Comparison of ENCODE assay signal across 17 cellular contexts in the genomic region with DNA sequence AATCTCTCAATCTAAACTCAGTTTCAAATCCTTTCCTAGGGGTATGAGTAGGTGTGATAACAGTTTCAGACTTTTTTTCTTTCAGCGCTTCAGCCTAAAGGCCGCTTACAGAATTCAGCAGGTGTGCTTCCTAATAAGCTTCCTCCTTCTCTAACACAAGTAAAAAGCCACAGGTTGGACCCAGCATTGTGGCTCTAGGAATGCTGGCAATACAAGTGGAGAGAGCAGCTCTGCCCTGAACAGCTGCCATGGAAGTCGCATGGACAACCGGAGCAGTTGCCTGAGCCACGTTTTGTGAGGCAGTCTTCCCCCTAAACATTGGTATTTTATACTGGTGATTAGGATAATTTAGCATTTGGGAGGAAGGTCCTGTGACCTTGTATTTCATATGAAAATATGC.
"Had no signal": no experiment of that assay in that cellular context is flagged by ENCODE, and none has a peak within 500 bp of the region (broad histone marks: within the 10 kb centered on the region; RNA-seq: fewer than 3 reads in every experiment).

No MANE protein-coding gene starts in this region.

- ATAC-seq: activated CD8-positive, alpha-beta T cell treated with anti-CD3 and anti-CD28 coated beads, Interleukin-2, amount 10 ng/mL, durations not matched to agents 7 days and 5 days; activated naive CD8-positive, alpha-beta T cell treated with anti-CD3 and anti-CD28 coated beads, Interleukin-2, amount 50 U/mL, for 24 hours; effector memory CD8-positive, alpha-beta T cell; gastroesophageal sphincter; stimulated activated naive CD8-positive, alpha-beta T cell treated with anti-CD3 and anti-CD28 coated beads, Interleukin-15, amount 100 ng/mL, for 72 hours had no signal

- FAIRE-seq: kidney, pancreas had no signal

- H3K27me3 ChIP-seq: ascending aorta, gastroesophageal sphincter, neural progenitor cell, pancreas, thyroid gland, vagina had no signal

- H3K27ac ChIP-seq: epithelial cell of prostate, neural progenitor cell, pancreas, thyroid gland, vagina, WERI-Rb-1 had no signal

- H3K36me3 ChIP-seq: ascending aorta, gastroesophageal sphincter, neural progenitor cell, pancreas, thyroid gland, vagina, WERI-Rb-1 had no signal

- H3K4me3 ChIP-seq: ascending aorta, gastroesophageal sphincter, neural progenitor cell, pancreas, thyroid gland, vagina had no signal

- DNase-seq: activated CD4-positive, alpha-beta T cell treated with anti-CD3 and anti-CD28 coated beads for 4 hours; activated CD8-positive, alpha-beta T cell treated with anti-CD3 and anti-CD28 coated beads, Interleukin-2, amount 10 ng/mL, durations not matched to agents 7 days and 5 days; activated naive CD4-positive, alpha-beta T cell treated with Interleukin-2 at 50 U/mL for 16 hours; activated naive CD8-positive, alpha-beta T cell treated with anti-CD3 and anti-CD28 coated beads, Interleukin-2, amount 50 U/mL, for 24 hours; effector memory CD8-positive, alpha-beta T cell; kidney; pancreas; stimulated activated CD4-positive, alpha-beta T cell treated with anti-CD3 and anti-CD28 coated beads, Interleukin-4, amount 100 ng/mL, for 24 hours; stimulated activated naive CD8-positive, alpha-beta T cell treated with anti-CD3 and anti-CD28 coated beads, Interleukin-15, amount 100 ng/mL, for 72 hours; T1000; thyroid gland; WERI-Rb-1 had no signal

- H3K4me1 ChIP-seq: neural progenitor cell had no signal

- H3K9me3 ChIP-seq: ascending aorta, gastroesophageal sphincter, pancreas, thyroid gland, vagina had no signal
